1 cellular context compared by ENCODE assay signal in genomic region chr11:44963948-44964347, GRCh38.
TF ChIP-seq lines count a peak whose summit lies in the region.

No MANE protein-coding gene starts in this region.

TF ChIP-seq in K562, 482 proteins besides CTCF, POLR2A, EP300 and RAD21:
- TF ChIP-seq ZNF512 (tag; IDR thresholded peaks at IDR 0.05) (no peak), ZNF740 (CRISPR knock-in tag; IDR thresholded peaks at IDR 0.05) (no peak), ZNF740 (tag; IDR thresholded peaks at IDR 0.05) (no peak), ZNF263 (CRISPR knock-in tag; IDR thresholded peaks at IDR 0.05; ENCODE audit: borderline replicate concordance) (peak; percentile 68), ZFP36 (IDR thresholded peaks at IDR 0.05; ENCODE audit: low read depth, low read length, partially characterized antibody) (no peak), RERE (CRISPR knock-in tag; IDR thresholded peaks at IDR 0.05; ENCODE audit: borderline replicate concordance) (no peak)
